8 cellular contexts compared by ENCODE assay signal in the genomic region with DNA sequence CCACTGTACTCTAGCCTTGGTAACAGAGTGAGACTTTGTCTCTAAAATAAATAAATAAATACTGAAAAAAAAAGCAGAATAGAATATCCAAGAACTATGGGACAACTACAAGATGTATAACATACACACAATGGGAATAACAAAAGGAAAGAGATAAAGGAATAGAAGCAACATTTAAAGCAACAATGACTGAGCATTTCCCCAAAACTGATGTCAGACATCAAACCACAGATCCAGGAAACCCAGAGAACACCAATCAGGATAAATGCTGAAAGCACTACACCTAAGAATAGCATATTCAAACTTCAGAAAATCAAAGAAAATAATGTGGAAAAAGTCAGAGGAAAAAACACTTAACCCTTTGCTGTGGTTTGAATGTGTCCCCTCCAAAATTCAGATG.
"Had no signal": no experiment of that assay in that cellular context is flagged by ENCODE, and none has a peak within 500 bp of the region (broad histone marks: within the 10 kb centered on the region; RNA-seq: fewer than 3 reads in every experiment).

No MANE protein-coding gene starts in this region.

- DNase-seq: GM23248, GOT3, H7, H9, HCEC 1CT, HFFc6 had no signal

- H3K4me1 ChIP-seq: HAP-1 had no signal

- H3K27ac ChIP-seq: GM23248 had no signal

- H3K4me3 ChIP-seq: GM23248, GM23338, HAP-1 had no signal

- H3K36me3 ChIP-seq: HAP-1 had no signal

- H3K9me3 ChIP-seq: HAP-1 had no signal
